Comparison of ENCODE assay signal across 18 cellular contexts in genomic region chr1:38291906-38292521, GRCh38.
DNase-seq lines count a peak whose midpoint lies in the region; ATAC-seq, FAIRE-seq and TF ChIP-seq lines count a peak whose summit lies in the region.
"Had no signal": no experiment of that assay in that cellular context is flagged by ENCODE, and none has a peak within 500 bp of the region (broad histone marks: within the 10 kb centered on the region; RNA-seq: fewer than 3 reads in every experiment).

No MANE protein-coding gene starts in this region.

- H3K27ac Mint-ChIP-seq in Calu3 (ENCODE audit: unreplicated experiment) (no peak overlapping the region), astrocyte (ENCODE audit: unreplicated experiment) (no peak overlapping the region)
- H3K27ac Mint-ChIP-seq: CD4-positive, CD25-positive, alpha-beta regulatory T cell had no signal

- H3K27me3 Mint-ChIP-seq in Calu3 (ENCODE audit: unreplicated experiment) (peaks cover 91% of the 10 kb centered on the region), astrocyte (ENCODE audit: low read depth, unreplicated experiment) (peaks cover 32% of the 10 kb centered on the region)

- intact Hi-C loops in Calu3 (cut with micrococcal nuclease; ENCODE audit: unreplicated experiment), result no loop called here
- intact Hi-C loops in ovary (cut with DNase I), result no loop called here

- TF ChIP-seq CTCF in Calu3 (IDR thresholded peaks at IDR 0.05; ENCODE audit: unreplicated experiment), result no peak
- TF ChIP-seq CTCF in astrocyte (IDR thresholded peaks at IDR 0.05; ENCODE audit: insufficient read depth, low read depth, low read length), result no peak
- no peak for TF ChIP-seq CTCF in parathyroid adenoma (IDR thresholded peaks at IDR 0.05)
- no peak for TF ChIP-seq CTCF in ovary (IDR thresholded peaks at IDR 0.05)

- H3K36me3 Mint-ChIP-seq in Calu3 (ENCODE audit: insufficient read depth, unreplicated experiment), result no peaks in the 10 kb centered on the region
- H3K36me3 Mint-ChIP-seq in astrocyte (ENCODE audit: low read depth, unreplicated experiment), result peaks cover 2% of the 10 kb centered on the region

- H3K9me3 Mint-ChIP-seq in Calu3 (ENCODE audit: low read depth, unreplicated experiment), result no peaks in the 10 kb centered on the region
- peaks cover 10% of the 10 kb centered on the region for H3K9me3 Mint-ChIP-seq in astrocyte (ENCODE audit: unreplicated experiment)

- no peak for TF ChIP-seq POLR2A in ovary (IDR thresholded peaks at IDR 0.05)

- no peaks in the 10 kb centered on the region for H3K4me1 Mint-ChIP-seq in Calu3 (ENCODE audit: low read depth, unreplicated experiment)
- H3K4me1 Mint-ChIP-seq in astrocyte (ENCODE audit: low read depth, unreplicated experiment), result peaks cover 5% of the 10 kb centered on the region

- H3K27ac ChIP-seq in astrocyte (ENCODE audit: low read depth, low read length) (no peak overlapping the region), iPS-20b (ENCODE audit: low read length) (no peak overlapping the region), parathyroid adenoma (no peak overlapping the region), ovary (no peak overlapping the region)
- H3K27ac ChIP-seq: A549, SK-N-MC had no signal

- no peak for TF ChIP-seq EP300 in ovary (IDR thresholded peaks at IDR 0.05)

- whole genome bisulfite sequencing in ovary, 3 donors, result 42 to 51% (median 44%) methylated on average over 26 of the region's 26 CpGs

- H4K20me1 ChIP-seq in astrocyte (ENCODE audit: insufficient read depth, low read length), result no peaks in the 10 kb centered on the region

- H3K4me3 ChIP-seq in astrocyte (ENCODE audit: insufficient read depth, low read depth, low read length) (peak overlapping the region; percentile 19), iPS-20b (ENCODE audit: low read length) (peak overlapping the region; percentile 56), parathyroid adenoma (ENCODE audit: low read depth, low read length) (no peak overlapping the region), ovary (no peak overlapping the region)
- H3K4me3 ChIP-seq: A549, SK-N-MC had no signal

- H3K27me3 ChIP-seq in astrocyte (ENCODE audit: insufficient read depth, low read length) (peaks cover 3% of the 10 kb centered on the region), iPS-20b (ENCODE audit: insufficient read depth, low read length) (peaks cover 14% of the 10 kb centered on the region), parathyroid adenoma (ENCODE audit: control insufficient read depth, insufficient read depth, low read length) (no peaks in the 10 kb centered on the region), ovary (no peaks in the 10 kb centered on the region)

- no peaks in the 10 kb centered on the region for H3K9me3 ChIP-seq in astrocyte (ENCODE audit: insufficient read depth, low read depth, low read length)
- peaks cover 4% of the 10 kb centered on the region; the same call in 1 of the 2 replicates for H3K9me3 ChIP-seq in iPS-20b (ENCODE audit: insufficient read depth, low read depth, low read length)
- no peaks in the 10 kb centered on the region for H3K9me3 ChIP-seq in parathyroid adenoma (ENCODE audit: control insufficient read depth, low read length)
- H3K9me3 ChIP-seq in ovary, result no peaks in the 10 kb centered on the region
- H3K9me3 ChIP-seq: A549 had no signal

- no peak for FAIRE-seq in astrocyte (lab: Jason Lieb, UNC)
- FAIRE-seq: A549, H54, TTC549 had no signal

- ATAC-seq in GM21515 (IDR thresholded peaks at IDR 0.05; ENCODE audit: unreplicated experiment), result no peak

- H3K4me1 ChIP-seq in astrocyte (ENCODE audit: insufficient read depth, low read length), result no peaks in the 10 kb centered on the region
- peaks cover 24% of the 10 kb centered on the region; the same call in 1 of the 2 replicates for H3K4me1 ChIP-seq in iPS-20b (ENCODE audit: insufficient read depth, low read length)
- no peaks in the 10 kb centered on the region for H3K4me1 ChIP-seq in parathyroid adenoma
- H3K4me1 ChIP-seq in ovary (ENCODE audit: insufficient read depth), result no peaks in the 10 kb centered on the region
- H3K4me1 ChIP-seq: A549 had no signal

- H3K36me3 ChIP-seq in astrocyte (ENCODE audit: insufficient read depth, low read length) (no peaks in the 10 kb centered on the region), iPS-20b (ENCODE audit: insufficient read depth, low read depth, low read length) (no peaks in the 10 kb centered on the region), parathyroid adenoma (ENCODE audit: control insufficient read depth, insufficient read depth, low read length) (no peaks in the 10 kb centered on the region), ovary (no peaks in the 10 kb centered on the region)

- BruUV-seq in Calu3 (replicated peaks; lab: Mats Ljungman, UMichigan), result no TSS peak

- DNase-seq in Calu3 (no peak), astrocyte (ENCODE audit: low read depth) (no peak), DMS79 treated with DMSO at 0.1 percent for 48 hours (lab: John Stamatoyannopoulos, UW) (no peak), ovary (no peak), NOMO-1 treated with dmso at 0.1 percent for 144 hours (lab: John Stamatoyannopoulos, UW; ENCODE audit: unreplicated experiment) (no peak)
- DNase-seq: activated gamma-delta T cell; CD4-positive, CD25-positive, alpha-beta regulatory T cell; GF-D8; NCI-H1105 treated with DMSO at 0.1 percent for 48 hours; stimulated activated CD4-positive, alpha-beta T cell treated with anti-CD3 and anti-CD28 coated beads, Interleukin-2, amount 100 ng/mL, for 24 hours; stimulated activated CD8-positive, alpha-beta memory T cell treated with anti-CD3 and anti-CD28 coated beads, Interleukin-4, amount 100 ng/mL, for 48 hours had no signal

- CTCF ChIA-PET in Calu3 (lab: Charles Lee), result interaction anchor here (0.9 kb wide), 1 partner anchor 8 kb away, joined by 3 read pairs; no protein-coding TSS in a partner anchor

- peak overlapping the region; percentile 75 for H3K4me2 ChIP-seq in astrocyte (ENCODE audit: low read length)
- peak overlapping the region; percentile 32 for H3K4me2 ChIP-seq in parathyroid adenoma (ENCODE audit: low read length)
- H3K4me2 ChIP-seq: A549 had no signal

- H3K79me2 ChIP-seq in astrocyte (ENCODE audit: insufficient read depth, low read length) (no peaks in the 10 kb centered on the region), parathyroid adenoma (no peaks in the 10 kb centered on the region)

- H2AFZ ChIP-seq in astrocyte (ENCODE audit: low read depth, low read length) (peak overlapping the region; percentile 76), parathyroid adenoma (peak overlapping the region; percentile 50)

- H3K4me3 Mint-ChIP-seq in Calu3 (ENCODE audit: low read depth, unreplicated experiment), result peak overlapping the region; percentile 3
- no peak overlapping the region for H3K4me3 Mint-ChIP-seq in astrocyte (ENCODE audit: unreplicated experiment)
- H3K4me3 Mint-ChIP-seq: CD4-positive, CD25-positive, alpha-beta regulatory T cell had no signal

- H3K9ac ChIP-seq in astrocyte (ENCODE audit: low read length), result no peak overlapping the region
- H3K9ac ChIP-seq in iPS-20b (ENCODE audit: low read depth, low read length), result peak overlapping the region; percentile 60; the same call in 1 of the 2 replicates
- no peak overlapping the region for H3K9ac ChIP-seq in parathyroid adenoma

Comparison
In these comparisons a context has a peak if more than half of its experiments do, and no peak if none do; other contexts are left out.
1. H3K4me3 ChIP-seq: peak in astrocyte (single experiment) and iPS-20b (single experiment); none in parathyroid adenoma (single experiment) and ovary (single experiment).